Comparison of ENCODE assay signal across 9 cellular contexts in genomic region chr13:49246850-49247721, GRCh38. TPM values are rescaled to one million over a fixed set of nuclear protein-coding genes. Genes with fewer than 3 reads are reported as not detected.
DNase-seq lines count a peak whose midpoint lies in the region; ATAC-seq and TF ChIP-seq lines count a peak whose summit lies in the region.
"Had no signal": no experiment of that assay in that cellular context is flagged by ENCODE, and none has a peak within 500 bp of the region (broad histone marks: within the 10 kb centered on the region; RNA-seq: fewer than 3 reads in every experiment).

No MANE protein-coding gene starts in this region.

- peak overlapping the region; percentile 94 to 99 (median 98) for H3K4me3 Mint-ChIP-seq in CD4-positive, CD25-positive, alpha-beta regulatory T cell

- H3K27me3 ChIP-seq in CD4-positive, CD25-positive, alpha-beta regulatory T cell (ENCODE audit: control insufficient read depth, insufficient read depth, low read length), result peaks cover 5% of the 10 kb centered on the region

- TF ChIP-seq CTCF in choroid plexus epithelial cell (conservative IDR thresholded peaks at IDR 0.05; ENCODE audit: low read depth, low read length), result no peak

- peaks cover 4% of the 10 kb centered on the region for H3K27me3 Mint-ChIP-seq in CD4-positive, CD25-positive, alpha-beta regulatory T cell

- peak overlapping the region; percentile 96 for H3K4me3 ChIP-seq in CD4-positive, CD25-positive, alpha-beta regulatory T cell (ENCODE audit: low read depth, low read length)
- H3K4me3 ChIP-seq in Jurkat, Clone E6-1 (ENCODE audit: low read length), result peak overlapping the region; percentile 96
- peak overlapping the region; percentile 91 for H3K4me3 ChIP-seq in choroid plexus epithelial cell (ENCODE audit: low read depth, low read length)

- H3K9me3 Mint-ChIP-seq in CD4-positive, CD25-positive, alpha-beta regulatory T cell, result peaks cover 0 to 2% (median 0%) of the 10 kb centered on the region in 7 donors

- H3K27ac ChIP-seq in CD4-positive, CD25-positive, alpha-beta regulatory T cell (ENCODE audit: insufficient read depth, low read length, poor library complexity, severe bottlenecking), result peak overlapping the region; percentile 84

- H3K27ac Mint-ChIP-seq in CD4-positive, CD25-positive, alpha-beta regulatory T cell, result peak overlapping the region; percentile 96 to 99 (median 98)

- H3K36me3 ChIP-seq in CD4-positive, CD25-positive, alpha-beta regulatory T cell (ENCODE audit: control insufficient read depth, insufficient read depth, low read length), result no peaks in the 10 kb centered on the region

- DNase-seq in CD4-positive, CD25-positive, alpha-beta regulatory T cell, result no peak
- no peak for DNase-seq in Jurkat, Clone E6-1 (ENCODE audit: low read depth, low spot score)
- DNase-seq in choroid plexus epithelial cell (ENCODE audit: low read depth) (peak; percentile 3), midbrain (lab: John Stamatoyannopoulos, UW) (peak; percentile 25), D341Med (ENCODE audit: low spot score) (no peak), NCI-H748 treated with DMSO at 0.1 percent for 48 hours (lab: John Stamatoyannopoulos, UW) (no peak)
- no peak for DNase-seq in stimulated activated CD4-positive, alpha-beta T cell treated with anti-CD3 and anti-CD28 coated beads, Interleukin-1b, Interleukin-23, amount 100 ng/mL, for 48 hours

- ATAC-seq in CD4-positive, CD25-positive, alpha-beta regulatory T cell (ENCODE audit: low read depth in 2 of 2), result peak in 1 of 2 donors; percentile 24
- ATAC-seq in GM21515 (IDR thresholded peaks at IDR 0.05; ENCODE audit: unreplicated experiment), result peak; percentile 42

- H3K4me1 Mint-ChIP-seq in CD4-positive, CD25-positive, alpha-beta regulatory T cell, result peaks cover 26 to 50% (median 40%) of the 10 kb centered on the region in 4 donors

- peaks cover 6% of the 10 kb centered on the region for H3K36me3 Mint-ChIP-seq in CD4-positive, CD25-positive, alpha-beta regulatory T cell

- H3K9me3 ChIP-seq in CD4-positive, CD25-positive, alpha-beta regulatory T cell (ENCODE audit: control insufficient read depth in 2 of 2, low read length in 2 of 2), result no peaks in the 10 kb centered on the region

- peaks cover 34% of the 10 kb centered on the region for H3K4me1 ChIP-seq in CD4-positive, CD25-positive, alpha-beta regulatory T cell (ENCODE audit: control insufficient read depth, insufficient read depth, low read length, poor library complexity, severe bottlenecking)

RNA-seq across cellular contexts. Expression of gene CDADC1, which starts 0.6 kb away (rescaled TPM):
- total RNA-seq in CD4-positive, CD25-positive, alpha-beta regulatory T cell, result 16.7 TPM
- polyA plus RNA-seq in CD4-positive, CD25-positive, alpha-beta regulatory T cell, result 10 to 100 TPM in 3 of 4 donors, 1 to 10 TPM in 1; 8.7 to 11.0 (median 10.5) TPM
- polyA plus RNA-seq in Jurkat, Clone E6-1 (2012; ENCODE audit: insufficient read depth, insufficient read length), result 24.7 TPM

RNA-seq across cellular contexts. Expression of gene MLNR, which starts 26.9 kb away (rescaled TPM):
- total RNA-seq in CD4-positive, CD25-positive, alpha-beta regulatory T cell, result not detected
- polyA plus RNA-seq in CD4-positive, CD25-positive, alpha-beta regulatory T cell, result not detected
- polyA plus RNA-seq in Jurkat, Clone E6-1 (2012; ENCODE audit: insufficient read depth, insufficient read length), result 0.71 TPM
- total RNA-seq: LHCN-M2 had no signal

Comparison
In these comparisons a context has a peak if more than half of its experiments do, and no peak if none do; other contexts are left out.
1. DNase-seq: peak in choroid plexus epithelial cell (single experiment) and midbrain (single experiment); none in CD4-positive, CD25-positive, alpha-beta regulatory T cell (0 of 3), Jurkat, Clone E6-1 (single experiment), D341Med (single experiment), stimulated activated CD4-positive, alpha-beta T cell treated with anti-CD3 and anti-CD28 coated beads, Interleukin-1b, Interleukin-23, amount 100 ng/mL, for 48 hours (single experiment) and NCI-H748 treated with DMSO at 0.1 percent for 48 hours (single experiment).
2. Peak in every context shown above with its lines, with median percentiles within 50 percentile points of each other: H3K4me3 ChIP-seq.